ENCODE assay signal across 8 cellular contexts in the genomic region with DNA sequence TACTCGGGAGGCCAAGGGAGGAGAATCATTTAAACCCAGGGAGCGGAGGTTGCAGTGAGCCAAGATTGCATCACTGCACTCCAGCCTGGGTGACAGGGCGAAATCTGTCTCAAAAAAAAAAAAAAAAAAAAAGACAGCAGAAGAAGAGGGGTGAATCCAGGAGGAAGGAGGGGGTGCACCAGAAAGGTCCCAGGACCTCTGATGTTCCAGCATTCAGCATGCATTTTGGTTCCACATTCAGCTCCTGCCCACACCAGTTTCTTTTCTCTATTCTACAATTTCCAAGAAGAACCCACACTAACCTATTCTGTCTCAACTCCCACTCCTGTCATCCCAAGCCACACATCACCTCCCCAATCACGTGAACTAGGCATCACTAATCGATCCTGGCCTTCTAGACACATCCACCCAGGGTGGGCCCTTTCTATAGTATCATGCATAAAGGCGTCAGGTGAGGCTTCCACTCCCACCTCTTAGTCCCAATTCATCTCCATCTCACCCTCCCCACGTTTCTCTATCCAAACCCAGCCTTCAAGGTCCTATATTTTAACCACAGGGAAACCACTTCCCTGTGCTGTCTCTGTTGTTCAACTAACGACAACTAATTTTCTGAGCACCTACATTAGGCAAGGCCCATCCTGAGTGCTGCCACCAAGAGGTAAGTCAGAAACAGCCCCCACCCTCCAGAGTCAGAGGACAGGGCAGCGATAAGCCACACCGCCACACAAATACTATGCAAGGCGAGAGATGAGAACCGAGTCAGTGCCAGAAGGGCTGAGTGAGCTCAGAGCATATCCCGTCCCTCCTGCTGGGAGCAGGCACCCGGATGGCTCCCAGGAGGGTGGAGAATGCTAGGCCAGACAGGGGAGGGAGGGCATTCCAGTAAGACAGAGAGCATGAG. TPM values are rescaled to one million over a fixed set of nuclear protein-coding genes. Genes with fewer than 3 reads are reported as not detected.
DNase-seq lines count a peak whose midpoint lies in the region; ATAC-seq and TF ChIP-seq lines count a peak whose summit lies in the region.

No MANE protein-coding gene starts in this region.

- H3K27ac Mint-ChIP-seq in T-helper 2 cell treated with Interferon-gamma antibody and Interleukin-4, amounts not matched to agents 5 μg/mL and 100 μg/mL, for 36 hours, result peak overlapping the region; percentile 87
- peak overlapping the region in 2 of 5 experiments; percentile 84 to 94 for H3K27ac Mint-ChIP-seq in brain

- peak overlapping the region; percentile 81 for H3K4me3 ChIP-seq in kidney epithelial cell (ENCODE audit: low read depth, low read length)

- H3K36me3 ChIP-seq in kidney epithelial cell (ENCODE audit: control insufficient read depth, insufficient read depth, low read length), result no peaks in the 10 kb centered on the region

- DNase-seq in ELR (ENCODE audit: low read depth) (peak; percentile 88), HT1080 (ENCODE audit: low read depth) (peak; percentile 71), kidney epithelial cell (ENCODE audit: low read depth) (no peak), DMS114 treated with DMSO at 0.1 percent for 48 hours (lab: John Stamatoyannopoulos, UW; ENCODE audit: unreplicated experiment) (no peak)
- peak; percentile 82 for DNase-seq in T-helper 2 cell treated with Interferon-gamma antibody and Interleukin-4, amounts not matched to agents 5 μg/mL and 100 μg/mL, for 36 hours (ENCODE audit: low spot score)
- peak; percentile 76 for DNase-seq in stimulated activated CD4-positive, alpha-beta T cell treated with anti-CD3 and anti-CD28 coated beads, Interleukin-4, amount 100 ng/mL, for 24 hours

- TF ChIP-seq CTCF in brain (conservative IDR thresholded peaks at IDR 0.05) (no peak), kidney epithelial cell (IDR thresholded peaks at IDR 0.05; ENCODE audit: insufficient read depth, low read length, poor library complexity, severe bottlenecking) (no peak)

- H3K4me3 Mint-ChIP-seq in T-helper 2 cell treated with Interferon-gamma antibody and Interleukin-4, amounts not matched to agents 5 μg/mL and 100 μg/mL, for 36 hours, result peak overlapping the region; percentile 86
- H3K4me3 Mint-ChIP-seq in brain, result peak overlapping the region in 4 of 5 experiments; percentile 60 to 95 (median 79)

- H3K4me1 Mint-ChIP-seq in T-helper 2 cell treated with Interferon-gamma antibody and Interleukin-4, amounts not matched to agents 5 μg/mL and 100 μg/mL, for 36 hours (ENCODE audit: low read depth), result peaks cover 49% of the 10 kb centered on the region
- H3K4me1 Mint-ChIP-seq in brain, result peaks cover 42% of the 10 kb centered on the region

- peak; percentile 53 for ATAC-seq in GM21390 (IDR thresholded peaks at IDR 0.05; ENCODE audit: unreplicated experiment)

- no peaks in the 10 kb centered on the region for H3K27me3 Mint-ChIP-seq in T-helper 2 cell treated with Interferon-gamma antibody and Interleukin-4, amounts not matched to agents 5 μg/mL and 100 μg/mL, for 36 hours (ENCODE audit: low read depth)
- H3K27me3 Mint-ChIP-seq in brain, result peaks cover 22% of the 10 kb centered on the region

- H3K36me3 Mint-ChIP-seq in T-helper 2 cell treated with Interferon-gamma antibody and Interleukin-4, amounts not matched to agents 5 μg/mL and 100 μg/mL, for 36 hours (ENCODE audit: low read depth), result peaks cover 23% of the 10 kb centered on the region
- H3K36me3 Mint-ChIP-seq in brain, result no peaks in the 10 kb centered on the region

- H3K27me3 ChIP-seq in kidney epithelial cell (ENCODE audit: control insufficient read depth, insufficient read depth, low read length), result no peaks in the 10 kb centered on the region

- no peaks in the 10 kb centered on the region for H3K9me3 Mint-ChIP-seq in T-helper 2 cell treated with Interferon-gamma antibody and Interleukin-4, amounts not matched to agents 5 μg/mL and 100 μg/mL, for 36 hours
- no peaks in the 10 kb centered on the region for H3K9me3 Mint-ChIP-seq in brain

RNA-seq across cellular contexts. Expression of gene ANXA11, which starts 2.2 kb away (rescaled TPM):
- 88.3 and 114 TPM in 2 replicates for total RNA-seq in HT1080 (2014; rRNA removed; shearing (Covaris generic))
- polyA plus RNA-seq in HT1080 (2015; cell fraction: cytosol; rRNA removed), result 138 and 159 TPM in 2 replicates
- polyA plus RNA-seq in HT1080 (2015; cell fraction: nucleus; rRNA removed), result 108 and 132 TPM in 2 replicates
- polyA plus RNA-seq in brain (ENCODE audit: insufficient read depth, low read depth, low replicate concordance), result 165 TPM
- total RNA-seq in kidney epithelial cell, result 182 and 199 TPM in 2 replicates

Comparison
In these comparisons a context has a peak if more than half of its experiments do, and no peak if none do; other contexts are left out.
1. DNase-seq: peak in ELR (single experiment), HT1080 (single experiment), T-helper 2 cell treated with Interferon-gamma antibody and Interleukin-4, amounts not matched to agents 5 μg/mL and 100 μg/mL, for 36 hours (single experiment) and stimulated activated CD4-positive, alpha-beta T cell treated with anti-CD3 and anti-CD28 coated beads, Interleukin-4, amount 100 ng/mL, for 24 hours (single experiment); none in kidney epithelial cell (single experiment) and DMS114 treated with DMSO at 0.1 percent for 48 hours (single experiment).